In the genomic region with DNA sequence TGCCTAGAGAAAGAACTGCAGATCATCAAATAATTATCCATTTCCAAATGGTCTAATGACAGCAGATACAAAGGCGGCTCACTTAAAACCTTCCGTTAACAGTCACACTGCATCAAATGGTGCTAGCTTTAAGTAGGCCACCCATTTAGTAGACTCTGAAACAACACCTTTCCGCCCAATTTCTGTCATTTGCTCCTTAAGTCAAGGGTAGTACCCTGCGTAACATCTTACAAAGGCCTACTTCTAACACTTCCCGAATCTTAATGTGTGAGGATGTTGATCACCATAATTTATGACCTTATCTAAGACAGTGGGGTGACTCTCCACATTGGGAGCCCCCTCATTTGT, we compare ENCODE assay signal across 8 cellular contexts. TPM values are rescaled to one million over a fixed set of nuclear protein-coding genes. Genes with fewer than 3 reads are reported as not detected.
DNase-seq lines count a peak whose midpoint lies in the region; ATAC-seq and TF ChIP-seq lines count a peak whose summit lies in the region.

No MANE protein-coding gene starts in this region.

- H3K27ac Mint-ChIP-seq in activated CD4-positive, alpha-beta T cell treated with anti-CD3 and anti-CD28 coated beads, Interleukin-2, amount 10 ng/mL, durations not matched to agents 7 days and 5 days = peak overlapping the region; percentile 37
- H3K27ac Mint-ChIP-seq in activated naive CD8-positive, alpha-beta T cell treated with anti-CD3 and anti-CD28 coated beads, Interleukin-2, amount 50 U/mL, for 24 hours = peak overlapping the region; percentile 75

- H3K4me3 ChIP-seq in left lung = peak overlapping the region; percentile 85 to 92
- H3K4me3 ChIP-seq in thymus (ENCODE audit: low read length) = peak overlapping the region; percentile 93

- WGBS in thymus = 80% methylated on average over 5 of the region's 5 CpGs

- no peak for DNase-seq in activated CD4-positive, alpha-beta T cell treated with anti-CD3 and anti-CD28 coated beads, Interleukin-2, amount 10 ng/mL, durations not matched to agents 7 days and 5 days
- no peak for DNase-seq in activated CD4-positive, alpha-beta T cell treated with anti-CD3 and anti-CD28 coated beads for 4 hours
- no peak for DNase-seq in activated naive CD8-positive, alpha-beta T cell treated with anti-CD3 and anti-CD28 coated beads, Interleukin-2, amount 50 U/mL, for 24 hours
- DNase-seq in left lung (no peak), HUDEP-2 (lab: John Stamatoyannopoulos, UW; ENCODE audit: unreplicated experiment in 76 of 76) (no peak)

- H3K36me3 ChIP-seq in left lung = no peaks in the 10 kb centered on the region
- H3K36me3 ChIP-seq in thymus (ENCODE audit: control insufficient read depth, insufficient read depth) = no peaks in the 10 kb centered on the region

- H3K27ac ChIP-seq in left lung (no peak overlapping the region), thymus (ENCODE audit: low read depth) (peak overlapping the region; percentile 81)

- H3K9me3 Mint-ChIP-seq in activated CD4-positive, alpha-beta T cell treated with anti-CD3 and anti-CD28 coated beads, Interleukin-2, amount 10 ng/mL, durations not matched to agents 7 days and 5 days = no peaks in the 10 kb centered on the region
- no peaks in the 10 kb centered on the region for H3K9me3 Mint-ChIP-seq in activated naive CD8-positive, alpha-beta T cell treated with anti-CD3 and anti-CD28 coated beads, Interleukin-2, amount 50 U/mL, for 24 hours

- POLR2A ChIA-PET in activated CD4-positive, alpha-beta T cell treated with anti-CD3 and anti-CD28 coated beads, Interleukin-2, amount 10 ng/mL, durations not matched to agents 7 days and 5 days (lab: Charles Lee) = no interaction called here

- peak overlapping the region; percentile 70 for H3K4me3 Mint-ChIP-seq in activated CD4-positive, alpha-beta T cell treated with anti-CD3 and anti-CD28 coated beads, Interleukin-2, amount 10 ng/mL, durations not matched to agents 7 days and 5 days
- peak overlapping the region; percentile 76 for H3K4me3 Mint-ChIP-seq in activated naive CD8-positive, alpha-beta T cell treated with anti-CD3 and anti-CD28 coated beads, Interleukin-2, amount 50 U/mL, for 24 hours

- H3K27me3 Mint-ChIP-seq in activated CD4-positive, alpha-beta T cell treated with anti-CD3 and anti-CD28 coated beads, Interleukin-2, amount 10 ng/mL, durations not matched to agents 7 days and 5 days = peaks cover 12% of the 10 kb centered on the region
- peaks cover 2% of the 10 kb centered on the region for H3K27me3 Mint-ChIP-seq in activated naive CD8-positive, alpha-beta T cell treated with anti-CD3 and anti-CD28 coated beads, Interleukin-2, amount 50 U/mL, for 24 hours

- peaks cover 13% of the 10 kb centered on the region for H3K4me1 Mint-ChIP-seq in activated CD4-positive, alpha-beta T cell treated with anti-CD3 and anti-CD28 coated beads, Interleukin-2, amount 10 ng/mL, durations not matched to agents 7 days and 5 days
- peaks cover 24% of the 10 kb centered on the region for H3K4me1 Mint-ChIP-seq in activated naive CD8-positive, alpha-beta T cell treated with anti-CD3 and anti-CD28 coated beads, Interleukin-2, amount 50 U/mL, for 24 hours

- intact Hi-C loops in left lung (cut with DNase I) = no loop called here

- peaks cover 0 to 5% of the 10 kb centered on the region in 2 donors for H3K4me1 ChIP-seq in left lung
- peaks cover 6% of the 10 kb centered on the region for H3K4me1 ChIP-seq in thymus (ENCODE audit: control insufficient read depth, insufficient read depth, low read length)

- no peaks in the 10 kb centered on the region for H3K36me3 Mint-ChIP-seq in activated CD4-positive, alpha-beta T cell treated with anti-CD3 and anti-CD28 coated beads, Interleukin-2, amount 10 ng/mL, durations not matched to agents 7 days and 5 days (ENCODE audit: low read depth)
- H3K36me3 Mint-ChIP-seq in activated naive CD8-positive, alpha-beta T cell treated with anti-CD3 and anti-CD28 coated beads, Interleukin-2, amount 50 U/mL, for 24 hours (ENCODE audit: low read depth) = no peaks in the 10 kb centered on the region

- no peak for ATAC-seq in activated naive CD8-positive, alpha-beta T cell treated with anti-CD3 and anti-CD28 coated beads, Interleukin-2, amount 50 U/mL, for 24 hours
- ATAC-seq in left lung (no peak), HG03175 (IDR thresholded peaks at IDR 0.05; ENCODE audit: unreplicated experiment) (no peak), GM21825 (IDR thresholded peaks at IDR 0.05; ENCODE audit: unreplicated experiment) (no peak)

- no peak for TF ChIP-seq CTCF in left lung (IDR thresholded peaks at IDR 0.05)

- no peaks in the 10 kb centered on the region for H3K9me3 ChIP-seq in left lung
- H3K9me3 ChIP-seq in thymus (ENCODE audit: control insufficient read depth) = no peaks in the 10 kb centered on the region

- no peaks in the 10 kb centered on the region for H3K27me3 ChIP-seq in left lung
- H3K27me3 ChIP-seq in thymus (ENCODE audit: control insufficient read depth, insufficient read depth) = no peaks in the 10 kb centered on the region

- CTCF ChIA-PET in activated CD4-positive, alpha-beta T cell treated with anti-CD3 and anti-CD28 coated beads, Interleukin-2, amount 10 ng/mL, durations not matched to agents 7 days and 5 days (lab: Charles Lee) = no interaction called here

RNA-seq across cellular contexts. Expression of a gene that starts 0.7 kb away (rescaled TPM):
- 1 to 10 TPM; 3.5 to 5.5 TPM for total RNA-seq in activated CD4-positive, alpha-beta T cell treated with anti-CD3 and anti-CD28 coated beads, Interleukin-2, amount 10 ng/mL, durations not matched to agents 7 days and 5 days
- total RNA-seq in left lung = 10 to 100 TPM in 1 of 2 donors, 1 to 10 TPM in 1; 9.0 to 10.5 TPM
- polyA plus RNA-seq in thymus = 6.4 TPM
